In genomic region chr21:36962098-36962780, GRCh38 we compare ENCODE assay signal across 29 cellular contexts. TPM values are rescaled to one million over a fixed set of nuclear protein-coding genes. Genes with fewer than 3 reads are reported as not detected.
"Had no signal": no experiment of that assay in that cellular context is flagged by ENCODE, and none has a peak within 500 bp of the region (broad histone marks: within the 10 kb centered on the region; RNA-seq: fewer than 3 reads in every experiment).

No MANE protein-coding gene starts in this region.

- H3K27ac Mint-ChIP-seq: activated CD4-positive, alpha-beta memory T cell treated with anti-CD3 and anti-CD28 coated beads, Interleukin-2, amount 10 ng/mL, durations not matched to agents 7 days and 5 days; activated CD4-positive, alpha-beta T cell treated with anti-CD3 and anti-CD28 coated beads, Interleukin-2, amount 10 ng/mL, durations not matched to agents 7 days and 5 days; activated naive CD4-positive, alpha-beta T cell treated with anti-CD3 and anti-CD28 coated beads, Interleukin-2, amount 10 ng/mL, durations not matched to agents 7 days and 5 days; activated naive CD4-positive, alpha-beta T cell treated with anti-CD3 and anti-CD28 coated beads, Interleukin-2, amount 50 U/mL, for 72 hours; activated naive CD8-positive, alpha-beta T cell treated with anti-CD3 and anti-CD28 coated beads, Interleukin-2, amount 10 ng/mL, durations not matched to agents 7 days and 5 days; activated T-cell treated with anti-CD3 and anti-CD28 coated beads, Interleukin-2, amount 50 U/mL, for 24 hours; activated T-cell treated with anti-CD3 and anti-CD28 coated beads, Interleukin-2, amount 50 U/mL, for 72 hours had no signal

- H3K9me3 ChIP-seq: colonic mucosa, gastrocnemius medialis, heart left ventricle had no signal

- H3K36me3 ChIP-seq: colonic mucosa had no signal

- ATAC-seq: activated naive CD4-positive, alpha-beta T cell treated with anti-CD3 and anti-CD28 coated beads, Interleukin-2, amount 50 U/mL, for 72 hours; activated T-cell treated with anti-CD3 and anti-CD28 coated beads, Interleukin-2, amount 50 U/mL, for 72 hours; gastrocnemius medialis; heart left ventricle had no signal

- H3K4me3 Mint-ChIP-seq: activated CD4-positive, alpha-beta memory T cell treated with anti-CD3 and anti-CD28 coated beads, Interleukin-2, amount 10 ng/mL, durations not matched to agents 7 days and 5 days; activated CD4-positive, alpha-beta T cell treated with anti-CD3 and anti-CD28 coated beads, Interleukin-2, amount 10 ng/mL, durations not matched to agents 7 days and 5 days; activated naive CD4-positive, alpha-beta T cell treated with anti-CD3 and anti-CD28 coated beads, Interleukin-2, amount 10 ng/mL, durations not matched to agents 7 days and 5 days; activated naive CD8-positive, alpha-beta T cell treated with anti-CD3 and anti-CD28 coated beads, Interleukin-2, amount 10 ng/mL, durations not matched to agents 7 days and 5 days; activated T-cell treated with anti-CD3 and anti-CD28 coated beads, Interleukin-2, amount 50 U/mL, for 24 hours; activated T-cell treated with anti-CD3 and anti-CD28 coated beads, Interleukin-2, amount 50 U/mL, for 72 hours had no signal

- H3K4me1 ChIP-seq: colonic mucosa had no signal

- H3K9me3 Mint-ChIP-seq: activated CD4-positive, alpha-beta memory T cell treated with anti-CD3 and anti-CD28 coated beads, Interleukin-2, amount 10 ng/mL, durations not matched to agents 7 days and 5 days; activated CD4-positive, alpha-beta T cell treated with anti-CD3 and anti-CD28 coated beads, Interleukin-2, amount 10 ng/mL, durations not matched to agents 7 days and 5 days; activated naive CD4-positive, alpha-beta T cell treated with anti-CD3 and anti-CD28 coated beads, Interleukin-2, amount 10 ng/mL, durations not matched to agents 7 days and 5 days; activated naive CD4-positive, alpha-beta T cell treated with anti-CD3 and anti-CD28 coated beads, Interleukin-2, amount 50 U/mL, for 72 hours; activated naive CD8-positive, alpha-beta T cell treated with anti-CD3 and anti-CD28 coated beads, Interleukin-2, amount 10 ng/mL, durations not matched to agents 7 days and 5 days; activated T-cell treated with anti-CD3 and anti-CD28 coated beads, Interleukin-2, amount 50 U/mL, for 24 hours; activated T-cell treated with anti-CD3 and anti-CD28 coated beads, Interleukin-2, amount 50 U/mL, for 72 hours had no signal

- H3K4me3 ChIP-seq: colonic mucosa, gastrocnemius medialis, heart left ventricle had no signal

- DNase-seq: activated CD4-positive, alpha-beta memory T cell treated with anti-CD3 and anti-CD28 coated beads, Interleukin-2, amount 10 ng/mL, durations not matched to agents 7 days and 5 days; activated CD4-positive, alpha-beta T cell treated with anti-CD3 and anti-CD28 coated beads for 1 hour; activated CD4-positive, alpha-beta T cell treated with anti-CD3 and anti-CD28 coated beads for 4 hours; activated CD4-positive, alpha-beta T cell treated with anti-CD3 and anti-CD28 coated beads, Interleukin-2, amount 10 ng/mL, durations not matched to agents 7 days and 5 days; activated CD4-positive, alpha-beta T cell treated with anti-CD3 and anti-CD28 coated beads, Interleukin-2, amount 50 U/mL, for 4 hours; activated CD8-positive, alpha-beta memory T cell treated with anti-CD3 and anti-CD28 coated beads, Interleukin-2, amount 50 U/mL, for 48 hours; activated gamma-delta T cell; activated naive CD4-positive, alpha-beta T cell; activated naive CD4-positive, alpha-beta T cell treated with anti-CD3 and anti-CD28 coated beads, Interleukin-2, amount 10 ng/mL, durations not matched to agents 7 days and 5 days; activated naive CD8-positive, alpha-beta T cell treated with anti-CD3 and anti-CD28 coated beads, Interleukin-2, amount 10 ng/mL, durations not matched to agents 7 days and 5 days; activated T-cell treated with anti-CD3 and anti-CD28 coated beads for 4 hours; activated T-cell treated with anti-CD3 and anti-CD28 coated beads, Interleukin-2, amount 50 U/mL, for 24 hours; activated T-cell treated with anti-CD3 and anti-CD28 coated beads, Interleukin-2, amount 50 U/mL, for 72 hours; amniotic stem cell; anterior cingulate cortex; caudate nucleus; colonic mucosa; effector CD8-positive, alpha-beta T cell; foreskin fibroblast; gastrocnemius medialis; glutamatergic neuron; heart left ventricle; hippocampal formation; T-helper 2 cell had no signal

- H3K27ac ChIP-seq: colonic mucosa, epithelial cell of prostate, gastrocnemius medialis, heart left ventricle had no signal

- H3K27me3 ChIP-seq: colonic mucosa, gastrocnemius medialis, heart left ventricle had no signal

- H3K27me3 Mint-ChIP-seq: activated CD4-positive, alpha-beta memory T cell treated with anti-CD3 and anti-CD28 coated beads, Interleukin-2, amount 10 ng/mL, durations not matched to agents 7 days and 5 days; activated CD4-positive, alpha-beta T cell treated with anti-CD3 and anti-CD28 coated beads, Interleukin-2, amount 10 ng/mL, durations not matched to agents 7 days and 5 days; activated naive CD4-positive, alpha-beta T cell treated with anti-CD3 and anti-CD28 coated beads, Interleukin-2, amount 10 ng/mL, durations not matched to agents 7 days and 5 days; activated naive CD8-positive, alpha-beta T cell treated with anti-CD3 and anti-CD28 coated beads, Interleukin-2, amount 10 ng/mL, durations not matched to agents 7 days and 5 days; activated T-cell treated with anti-CD3 and anti-CD28 coated beads, Interleukin-2, amount 50 U/mL, for 24 hours had no signal

RNA-seq across cellular contexts. Expression of gene RIPPLY3, which starts 44.3 kb away (rescaled TPM):
- total RNA-seq: activated CD4-positive, alpha-beta memory T cell treated with anti-CD3 and anti-CD28 coated beads, Interleukin-2, amount 10 ng/mL, durations not matched to agents 7 days and 5 days; activated naive CD8-positive, alpha-beta T cell treated with anti-CD3 and anti-CD28 coated beads, Interleukin-2, amount 10 ng/mL, durations not matched to agents 7 days and 5 days; astrocyte; endothelial cell of umbilical vein; gastrocnemius medialis; heart left ventricle; T-helper 1 cell treated with Interleukin-12 subunit alpha and Interleukin-12 subunit beta and Interleukin-4 antibody, amounts not matched to agents 30 ng/mL and 1 ng/mL, for 36 hours had no signal
- polyA plus RNA-seq: heart left ventricle had no signal
